Comparison of ENCODE assay signal across 7 cellular contexts in the genomic region with DNA sequence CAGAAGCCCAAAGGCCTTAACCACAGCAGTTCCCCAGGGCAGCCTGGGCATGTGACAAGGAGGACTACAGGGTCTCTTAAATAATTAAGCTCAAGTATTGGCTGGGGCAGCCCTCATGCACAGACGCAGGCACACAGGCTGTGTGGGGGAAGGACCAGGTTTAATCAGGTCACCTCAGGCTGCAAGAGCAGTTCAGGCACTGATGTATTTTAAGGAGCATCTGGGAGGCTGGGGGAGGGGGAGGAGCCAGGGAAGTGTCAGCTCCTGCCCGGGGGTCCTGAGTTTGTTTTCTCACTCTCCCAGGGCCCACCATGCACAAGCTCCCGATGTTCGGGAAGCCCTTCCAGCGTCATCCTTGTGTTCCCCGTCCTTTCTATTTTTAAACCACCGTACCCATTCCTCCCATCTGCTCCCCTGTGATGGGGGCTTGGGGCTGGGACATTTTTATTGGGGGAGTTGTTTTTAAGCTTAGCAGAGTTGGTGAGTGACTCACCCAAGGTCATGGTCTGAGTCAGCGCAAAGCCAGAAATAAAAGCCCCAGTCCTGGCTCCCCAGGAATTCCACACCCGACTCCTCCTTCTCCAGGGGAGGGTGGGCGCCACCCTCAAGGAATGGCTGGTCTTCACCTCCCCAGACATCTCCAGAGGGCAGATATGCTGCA. TPM values are rescaled to one million over a fixed set of nuclear protein-coding genes. Genes with fewer than 3 reads are reported as not detected.
DNase-seq lines count a peak whose midpoint lies in the region; ATAC-seq and TF ChIP-seq lines count a peak whose summit lies in the region.
"Had no signal": no experiment of that assay in that cellular context is flagged by ENCODE, and none has a peak within 500 bp of the region (broad histone marks: within the 10 kb centered on the region; RNA-seq: fewer than 3 reads in every experiment).

No MANE protein-coding gene starts in this region.

- peaks cover 19% of the 10 kb centered on the region for H3K4me1 ChIP-seq in rectal smooth muscle tissue (ENCODE audit: control insufficient read depth, insufficient read depth, low read length)

- H3K27me3 ChIP-seq in rectal smooth muscle tissue (ENCODE audit: control insufficient read depth, insufficient read depth, low read length): no peaks in the 10 kb centered on the region

- H3K4me3 Mint-ChIP-seq in chondrocyte (ENCODE audit: unreplicated experiment): peak overlapping the region; percentile 91

- H3K36me3 Mint-ChIP-seq in chondrocyte (ENCODE audit: low read depth): no peaks in the 10 kb centered on the region

- TF ChIP-seq CTCF in chondrocyte (IDR thresholded peaks at IDR 0.05): no peak

- no peaks in the 10 kb centered on the region for H3K27me3 Mint-ChIP-seq in chondrocyte (ENCODE audit: low read depth)

- H3K9me3 Mint-ChIP-seq in chondrocyte (ENCODE audit: low read depth): no peaks in the 10 kb centered on the region

- no peak overlapping the region for H3K9ac ChIP-seq in rectal smooth muscle tissue (ENCODE audit: low read length)

- H3K4me1 Mint-ChIP-seq in chondrocyte (ENCODE audit: low read depth): peaks cover 75% of the 10 kb centered on the region

- no peak for ATAC-seq in GM19023 (IDR thresholded peaks at IDR 0.05; ENCODE audit: unreplicated experiment)
- ATAC-seq in HG02759 (IDR thresholded peaks at IDR 0.05; ENCODE audit: unreplicated experiment): no peak

- H3K27ac ChIP-seq in rectal smooth muscle tissue (ENCODE audit: low read depth, low read length): peak overlapping the region; percentile 75

- H3K36me3 ChIP-seq in rectal smooth muscle tissue (ENCODE audit: control insufficient read depth, insufficient read depth, low read length): no peaks in the 10 kb centered on the region

- peak overlapping the region; percentile 93 for H3K27ac Mint-ChIP-seq in chondrocyte (ENCODE audit: unreplicated experiment)

- DNase-seq in HK-2 (ENCODE audit: unreplicated experiment) (peak; percentile 52), chondrocyte (ENCODE audit: low spot score) (no peak), activated gamma-delta T cell (lab: John Stamatoyannopoulos, UW) (no peak)
- DNase-seq: KBM-7 had no signal

- no peak overlapping the region for H3K4me3 ChIP-seq in rectal smooth muscle tissue (ENCODE audit: low read length)

RNA-seq across cellular contexts. Expression of gene CSDC2, which starts 2.4 kb away (rescaled TPM):
- total RNA-seq in chondrocyte: 12.7 to 21.7 TPM (median 20.9 TPM) in 3 replicates

RNA-seq across cellular contexts. Expression of gene POLR3H, which starts 18.9 kb away (rescaled TPM):
- total RNA-seq in chondrocyte: 39.6 to 57.3 TPM (median 41.5 TPM) in 3 replicates

RNA-seq across cellular contexts. Expression of gene PMM1, which starts 26.5 kb away (rescaled TPM):
- total RNA-seq in chondrocyte: 39.3 to 48.2 TPM (median 47.1 TPM) in 3 replicates

RNA-seq across cellular contexts. Expression of gene DESI1, which starts 57.7 kb away (rescaled TPM):
- total RNA-seq in chondrocyte: 29.5 to 33.9 TPM (median 29.8 TPM) in 3 replicates

RNA-seq across cellular contexts. Expression of gene XRCC6, which starts 57.9 kb away (rescaled TPM):
- 156 to 210 TPM (median 161 TPM) in 3 replicates for total RNA-seq in chondrocyte
